In the genomic region with DNA sequence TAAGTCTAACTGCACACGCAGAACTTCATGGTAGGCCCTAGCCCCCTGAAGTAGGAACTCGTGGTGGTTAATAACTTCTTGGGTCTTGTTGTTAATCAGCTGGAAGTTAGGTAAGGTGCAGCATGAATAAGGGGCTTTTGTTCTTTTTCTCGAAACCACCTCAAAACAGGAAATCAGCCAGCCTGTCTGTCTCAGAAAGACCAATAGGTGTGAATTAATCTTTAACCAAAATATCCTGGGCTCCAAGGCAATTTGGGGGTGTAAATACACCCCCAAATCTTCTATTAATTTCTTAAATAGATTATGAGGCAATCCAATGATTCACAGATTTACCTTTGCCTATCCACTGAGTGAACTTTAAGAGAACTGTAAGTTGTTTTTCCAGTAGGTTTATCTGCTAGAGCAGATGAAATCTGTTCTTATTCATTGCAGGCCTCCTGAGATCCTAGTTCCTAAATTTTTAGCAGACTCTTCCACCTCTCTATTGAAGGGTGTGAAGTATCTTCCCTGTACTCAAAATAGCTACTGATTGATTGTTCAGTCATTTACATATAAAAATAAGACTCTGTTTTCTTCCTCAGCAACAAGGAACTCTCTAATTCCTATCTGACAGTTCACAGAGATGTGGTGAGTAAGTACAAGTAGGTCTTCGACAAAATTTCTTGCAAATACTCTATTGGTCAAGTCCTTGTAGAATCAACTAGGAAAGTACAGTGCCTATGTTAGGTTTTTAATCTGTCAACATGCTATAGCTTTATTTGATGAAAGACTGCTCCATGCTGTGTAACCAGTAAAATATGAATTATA, we compare ENCODE assay signal across 9 cellular contexts.
A peak's percentile ranks its signal among the peaks of the same experiment; 100 is the strongest.
DNase-seq lines count a peak whose midpoint lies in the region; ATAC-seq and TF ChIP-seq lines count a peak whose summit lies in the region.
"Had no signal": no experiment of that assay in that cellular context is flagged by ENCODE, and none has a peak within 500 bp of the region (broad histone marks: within the 10 kb centered on the region; RNA-seq: fewer than 3 reads in every experiment).

No MANE protein-coding gene starts in this region.

- peak; percentile 2 for DNase-seq in GM19240 (ENCODE audit: insufficient read length, low spot score)
- no peak for DNase-seq in WTC11 (ENCODE audit: low spot score)
- no peak for DNase-seq in stomach
- no peak for DNase-seq in NCI-H1436 (lab: John Stamatoyannopoulos, UW)
- no peak for DNase-seq in NCI-H1930 (lab: John Stamatoyannopoulos, UW)
- DNase-seq in neural progenitor cell (ENCODE audit: low spot score), result no peak
- no peak for DNase-seq in stimulated activated CD4-positive, alpha-beta T cell treated with anti-CD3 and anti-CD28 coated beads, Interleukin-12 subunit alpha, Interleukin-12 subunit beta, amount 100 ng/mL, for 4 hours
- DNase-seq: endodermal cell had no signal

- H3K4me1 ChIP-seq in stomach (peaks cover 0 to 11% (median 4%) of the 10 kb centered on the region in 4 donors), neural progenitor cell (peaks cover 4% of the 10 kb centered on the region)

- H4K20me1 ChIP-seq in neural progenitor cell (ENCODE audit: low read depth), result no peaks in the 10 kb centered on the region

- H3K27ac ChIP-seq in stomach (peak overlapping the region in 3 of 5 donors; percentile 20 to 30 (median 24)), neural progenitor cell (no peak overlapping the region)

- peak; percentile 74 for ATAC-seq in HG02852 (IDR thresholded peaks at IDR 0.05; ENCODE audit: unreplicated experiment)
- ATAC-seq in WTC11, result no peak

- H3K4me1 Mint-ChIP-seq in WTC11, result peaks cover 27% of the 10 kb centered on the region
- H3K4me1 Mint-ChIP-seq in neural progenitor cell, result peaks cover 6% of the 10 kb centered on the region

- no peaks in the 10 kb centered on the region for H3K79me2 ChIP-seq in neural progenitor cell (ENCODE audit: low read depth)

- H2AFZ ChIP-seq in neural progenitor cell (replicated peaks), result no peak overlapping the region

- H3K4me3 ChIP-seq in stomach, result no peak overlapping the region
- no peak overlapping the region for H3K4me3 ChIP-seq in neural progenitor cell

- H3K4me2 ChIP-seq in neural progenitor cell, result no peak overlapping the region

- H3K27ac Mint-ChIP-seq in WTC11 (0 out of 2 replicates have a peak overlapping the region, but pooled peaks have one; percentile 4), neural progenitor cell (no peak overlapping the region)
- H3K27ac Mint-ChIP-seq: endodermal cell had no signal

- H3K27me3 Mint-ChIP-seq in WTC11 (ENCODE audit: low read depth) (no peaks in the 10 kb centered on the region), neural progenitor cell (ENCODE audit: insufficient read depth, low read depth) (peaks cover 6% of the 10 kb centered on the region)

- TF ChIP-seq POLR2A in stomach (IDR thresholded peaks at IDR 0.05), result no peak

- no peak for TF ChIP-seq EP300 in stomach (IDR thresholded peaks at IDR 0.05)

- H3K4me3 Mint-ChIP-seq in WTC11 (no peak overlapping the region), neural progenitor cell (no peak overlapping the region)
- H3K4me3 Mint-ChIP-seq: endodermal cell had no signal

- H3F3A ChIP-seq in neural progenitor cell (ENCODE audit: low read depth), result no peaks in the 10 kb centered on the region

- H3K36me3 Mint-ChIP-seq in WTC11 (no peaks in the 10 kb centered on the region; the same call in 1 of the 2 replicates), neural progenitor cell (no peaks in the 10 kb centered on the region)

- H3K9ac ChIP-seq in neural progenitor cell, result no peak overlapping the region

- H3K9me3 Mint-ChIP-seq in WTC11 (0 out of 2 replicates have a peak, but pooled peaks cover 3% of the 10 kb centered on the region), neural progenitor cell (peaks cover 2% of the 10 kb centered on the region)

- WGBS in stomach, 5 donors, result 60 to 76% (median 67%) methylated on average over 4 of the region's 4 CpGs

- H3K36me3 ChIP-seq in stomach, result no peaks in the 10 kb centered on the region
- no peaks in the 10 kb centered on the region for H3K36me3 ChIP-seq in neural progenitor cell

- no peak for TF ChIP-seq CTCF in WTC11 (IDR thresholded peaks at IDR 0.05)
- no peak for TF ChIP-seq CTCF in stomach (IDR thresholded peaks at IDR 0.05)
- TF ChIP-seq CTCF in neural progenitor cell (IDR thresholded peaks at IDR 0.05), result no peak

- CTCF ChIA-PET in WTC11 (lab: Charles Lee), result no interaction called here

- intact Hi-C loops in stomach (cut with DNase I; ENCODE audit: low total_unique reads), result no loop called here

- no peaks in the 10 kb centered on the region for H3K27me3 ChIP-seq in stomach
- H3K27me3 ChIP-seq in neural progenitor cell, result no peaks in the 10 kb centered on the region

- POLR2A ChIA-PET in WTC11 (lab: Charles Lee), result no interaction called here

- H3K9me3 ChIP-seq in stomach (no peaks in the 10 kb centered on the region), neural progenitor cell (ENCODE audit: low read depth) (no peaks in the 10 kb centered on the region)

TF ChIP-seq in WTC11, 78 proteins besides CTCF, POLR2A, EP300 and RAD21:
- TF ChIP-seq ZNF396 (CRISPR knock-in tag; IDR thresholded peaks at IDR 0.05; ENCODE audit: borderline replicate concordance), result no peak
- no peak for TF ChIP-seq ELF4 (CRISPR knock-in tag; IDR thresholded peaks at IDR 0.05; ENCODE audit: low read depth)
- TF ChIP-seq NR1H2 (CRISPR knock-in tag; IDR thresholded peaks at IDR 0.05), result no peak
- no peak for TF ChIP-seq ZBTB43 (CRISPR knock-in tag; IDR thresholded peaks at IDR 0.05)
- TF ChIP-seq GABPB1 (CRISPR knock-in tag; IDR thresholded peaks at IDR 0.05), result no peak
- TF ChIP-seq, protein P1, sequence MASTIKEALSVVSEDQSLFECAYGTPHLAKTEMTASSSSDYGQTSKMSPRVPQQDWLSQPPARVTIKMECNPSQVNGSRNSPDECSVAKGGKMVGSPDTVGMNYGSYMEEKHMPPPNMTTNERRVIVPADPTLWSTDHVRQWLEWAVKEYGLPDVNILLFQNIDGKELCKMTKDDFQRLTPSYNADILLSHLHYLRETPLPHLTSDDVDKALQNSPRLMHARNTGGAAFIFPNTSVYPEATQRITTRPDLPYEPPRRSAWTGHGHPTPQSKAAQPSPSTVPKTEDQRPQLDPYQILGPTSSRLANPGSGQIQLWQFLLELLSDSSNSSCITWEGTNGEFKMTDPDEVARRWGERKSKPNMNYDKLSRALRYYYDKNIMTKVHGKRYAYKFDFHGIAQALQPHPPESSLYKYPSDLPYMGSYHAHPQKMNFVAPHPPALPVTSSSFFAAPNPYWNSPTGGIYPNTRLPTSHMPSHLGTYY (CRISPR knock-in tag; IDR thresholded peaks at IDR 0.05), result no peak
- no peak for TF ChIP-seq SP1 (CRISPR knock-in tag; conservative IDR thresholded peaks at IDR 0.05)
